16 cellular contexts compared by ENCODE assay signal in the genomic region with DNA sequence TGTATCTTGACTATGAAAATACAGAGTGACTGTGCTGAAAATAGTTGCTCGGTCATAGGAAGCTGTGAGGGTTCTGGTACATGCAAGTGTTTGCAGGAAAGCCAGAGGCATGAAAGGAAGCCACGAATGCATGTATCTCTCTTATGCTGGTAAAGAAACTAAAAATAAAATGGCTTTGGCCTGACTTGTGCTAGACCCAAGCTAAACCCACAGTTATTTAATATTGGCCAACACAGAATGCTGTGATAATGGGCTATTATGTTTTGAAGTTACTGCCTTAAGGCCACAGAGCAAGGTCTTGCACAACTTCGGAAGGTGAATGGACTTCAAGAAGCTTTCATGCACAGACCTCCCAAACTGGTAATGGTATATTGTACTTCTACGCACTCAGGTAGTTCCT.
"Had no signal": no experiment of that assay in that cellular context is flagged by ENCODE, and none has a peak within 500 bp of the region (broad histone marks: within the 10 kb centered on the region; RNA-seq: fewer than 3 reads in every experiment).

No MANE protein-coding gene starts in this region.

- H3K27ac Mint-ChIP-seq: activated CD4-positive, alpha-beta T cell treated with anti-CD3 and anti-CD28 coated beads, Interleukin-2, amount 10 ng/mL, durations not matched to agents 24 days and 14 days; natural killer cell treated with Interleukin-12 subunit alpha and Interleukin-12 subunit beta and Interleukin-15 and Interleukin-18, amount 100 ng/mL, for 72 hours had no signal

- H3K27me3 Mint-ChIP-seq: activated CD4-positive, alpha-beta T cell treated with anti-CD3 and anti-CD28 coated beads, Interleukin-2, amount 10 ng/mL, durations not matched to agents 24 days and 14 days; natural killer cell treated with Interleukin-12 subunit alpha and Interleukin-12 subunit beta and Interleukin-15 and Interleukin-18, amount 100 ng/mL, for 72 hours had no signal

- DNase-seq: activated CD4-positive, alpha-beta T cell treated with anti-CD3 and anti-CD28 coated beads, Interleukin-2, amount 10 ng/mL, durations not matched to agents 24 days and 14 days; activated naive CD4-positive, alpha-beta T cell treated with Interleukin-2 at 50 U/mL for 16 hours; body of pancreas; cerebellar nuclear complex; dermis blood vessel endothelial cell; erythroblast; heart left ventricle; mucosa of descending colon; occipital lobe; stimulated activated CD4-positive, alpha-beta T cell treated with anti-CD3 and anti-CD28 coated beads, Interleukin-12 subunit alpha, Interleukin-12 subunit beta, amount 100 ng/mL, for 4 hours; stimulated activated naive CD4-positive, alpha-beta T cell; T-helper 1 cell had no signal

- H3K9me3 ChIP-seq: body of pancreas, heart left ventricle, prostate gland, suprapubic skin had no signal

- H3K27ac ChIP-seq: body of pancreas, heart left ventricle, prostate gland, suprapubic skin had no signal

- H3K9me3 Mint-ChIP-seq: activated CD4-positive, alpha-beta T cell treated with anti-CD3 and anti-CD28 coated beads, Interleukin-2, amount 10 ng/mL, durations not matched to agents 24 days and 14 days had no signal

- H3K4me1 ChIP-seq: body of pancreas, heart left ventricle, prostate gland, suprapubic skin had no signal

- ATAC-seq: body of pancreas; heart left ventricle; mucosa of descending colon; natural killer cell treated with Interleukin-12 subunit alpha and Interleukin-12 subunit beta and Interleukin-15 and Interleukin-18, amount 100 ng/mL, for 72 hours; sciatic nerve had no signal

- H3K4me1 Mint-ChIP-seq: activated CD4-positive, alpha-beta T cell treated with anti-CD3 and anti-CD28 coated beads, Interleukin-2, amount 10 ng/mL, durations not matched to agents 24 days and 14 days had no signal

- H3K4me3 Mint-ChIP-seq: activated CD4-positive, alpha-beta T cell treated with anti-CD3 and anti-CD28 coated beads, Interleukin-2, amount 10 ng/mL, durations not matched to agents 24 days and 14 days; natural killer cell treated with Interleukin-12 subunit alpha and Interleukin-12 subunit beta and Interleukin-15 and Interleukin-18, amount 100 ng/mL, for 72 hours had no signal

- H3K36me3 Mint-ChIP-seq: natural killer cell treated with Interleukin-12 subunit alpha and Interleukin-12 subunit beta and Interleukin-15 and Interleukin-18, amount 100 ng/mL, for 72 hours had no signal

- H3K4me3 ChIP-seq: body of pancreas, heart left ventricle, mucosa of descending colon, prostate gland, suprapubic skin had no signal

- H3K36me3 ChIP-seq: heart left ventricle, prostate gland, suprapubic skin had no signal

- H3K27me3 ChIP-seq: body of pancreas, heart left ventricle, suprapubic skin had no signal
